ENCODE assay signal across 1 cellular context in genomic region chr22:42330953-42331525, GRCh38.
TF ChIP-seq lines count a peak whose summit lies in the region.

No MANE protein-coding gene starts in this region.

TF ChIP-seq in IMR-90, 13 proteins besides CTCF, POLR2A, EP300 and RAD21 (continued from another document):
- TF ChIP-seq CEBPB (IDR thresholded peaks at IDR 0.05; ENCODE audit: low read depth, low read length) (no peak), NFE2L2 (IDR thresholded peaks at IDR 0.05; ENCODE audit: low read depth, low read length) (no peak), SMC3 (IDR thresholded peaks at IDR 0.05; ENCODE audit: low read depth, low read length) (no peak), MAFK (IDR thresholded peaks at IDR 0.05; ENCODE audit: low read depth, low read length) (no peak), BHLHE40 (IDR thresholded peaks at IDR 0.05; ENCODE audit: low read depth, low read length) (no peak)
